Comparison of ENCODE assay signal across 1 cellular context in genomic region chr7:2282185-2282751, GRCh38.
TF ChIP-seq lines count a peak whose summit lies in the region.

No MANE protein-coding gene starts in this region.

TF ChIP-seq in K562, 482 proteins besides CTCF, POLR2A, EP300 and RAD21 (continued from another document):
- TF ChIP-seq RCOR1 (IDR thresholded peaks at IDR 0.05; ENCODE audit: borderline replicate concordance in 1 of 2, low read depth in 2 of 2, low read length in 2 of 2) = peak in 1 of 2 experiments; percentile 81; a peak in 2 of 4 replicates
- no peak for TF ChIP-seq PBX2 (CRISPR knock-in tag; IDR thresholded peaks at IDR 0.05; ENCODE audit: low read depth)
- 0 out of 2 replicates have a peak, but pooled peaks have one; percentile 10 for TF ChIP-seq PBX2 (tag; conservative IDR thresholded peaks at IDR 0.05; ENCODE audit: low read depth)
- TF ChIP-seq SMARCA4 (IDR thresholded peaks at IDR 0.05) = peak; percentile 75; the same call in 1 of the 2 replicates
- no peak for TF ChIP-seq CREBBP (IDR thresholded peaks at IDR 0.05; ENCODE audit: low read depth, low read length)
- TF ChIP-seq NCOR1 (IDR thresholded peaks at IDR 0.05) = peak; percentile 71
- TF ChIP-seq TEAD4 (IDR thresholded peaks at IDR 0.05; ENCODE audit: low read length) = peak; percentile 79
- no peak for TF ChIP-seq TEAD4 (CRISPR knock-in tag; IDR thresholded peaks at IDR 0.05; ENCODE audit: borderline replicate concordance)
- peak; percentile 67; the same call in 1 of the 2 replicates for TF ChIP-seq SMARCE1 (IDR thresholded peaks at IDR 0.05)
- TF ChIP-seq ZKSCAN3 (CRISPR knock-in tag; IDR thresholded peaks at IDR 0.05) = no peak
- TF ChIP-seq ZNF445 (CRISPR knock-in tag; IDR thresholded peaks at IDR 0.05; ENCODE audit: low read depth) = no peak
- no peak for TF ChIP-seq ZBTB34 (CRISPR knock-in tag; IDR thresholded peaks at IDR 0.05)
- peak; percentile 54; the same call in 1 of the 2 replicates for TF ChIP-seq SMAD4 (CRISPR knock-in tag; conservative IDR thresholded peaks at IDR 0.05)
- peak; percentile 85 for TF ChIP-seq KLF16 (IDR thresholded peaks at IDR 0.05)
- TF ChIP-seq POLR2AphosphoS2 (IDR thresholded peaks at IDR 0.05; ENCODE audit: low read length) = no peak
- TF ChIP-seq MNT (conservative IDR thresholded peaks at IDR 0.05) = peak in 1 of 2 experiments; percentile 67; a peak in 2 of 4 replicates
- 0 out of 2 replicates have a peak, but pooled peaks have one; percentile 26 for TF ChIP-seq ZKSCAN1 (IDR thresholded peaks at IDR 0.05; ENCODE audit: low read depth, low read length)
